Comparison of ENCODE assay signal across 11 cellular contexts in the genomic region with DNA sequence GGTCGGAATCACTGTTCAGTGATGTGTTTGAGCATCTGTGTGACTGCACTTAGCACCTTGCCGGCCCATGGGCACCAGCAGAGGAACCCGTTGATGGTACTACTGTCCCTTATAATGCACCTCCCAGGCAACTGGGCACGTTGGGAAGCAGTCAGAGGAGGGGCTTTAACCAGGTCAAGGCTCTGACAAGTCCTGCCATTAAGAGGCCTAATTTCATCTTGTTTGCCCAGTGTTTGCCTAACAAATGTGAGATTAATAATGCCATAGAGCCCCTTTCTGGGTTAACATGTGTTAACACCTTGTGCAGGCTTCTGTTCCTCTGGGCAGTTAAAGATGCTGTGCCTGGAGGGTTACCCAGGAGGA.
"Had no signal": no experiment of that assay in that cellular context is flagged by ENCODE, and none has a peak within 500 bp of the region (broad histone marks: within the 10 kb centered on the region; RNA-seq: fewer than 3 reads in every experiment).

No MANE protein-coding gene starts in this region.

- H3K9me3 ChIP-seq: heart right ventricle, tibial nerve had no signal

- H3K9me3 Mint-ChIP-seq: activated naive CD8-positive, alpha-beta T cell treated with anti-CD3 and anti-CD28 coated beads, Interleukin-2, amount 10 ng/mL, durations not matched to agents 7 days and 5 days; dendritic cell treated with granulocyte-macrophage colony-stimulating factor and Interleukin-4, amounts not matched to agents 40 ng/mL and 50 ng/mL, for 4 days; WTC11 had no signal

- H3K27ac ChIP-seq: heart right ventricle had no signal

- H3K27me3 ChIP-seq: heart right ventricle, tibial nerve had no signal

- DNase-seq: activated CD4-positive, alpha-beta T cell treated with anti-CD3 and anti-CD28 coated beads for 48 hours; activated gamma-delta T cell treated with Interleukin-2 at 50 U/mL for 16 hours; activated naive CD8-positive, alpha-beta T cell treated with anti-CD3 and anti-CD28 coated beads, Interleukin-2, amount 10 ng/mL, durations not matched to agents 7 days and 5 days; activated T-cell treated with anti-CD3 and anti-CD28 coated beads, Interleukin-2, amount 50 U/mL, for 48 hours; cerebellar nuclear complex; effector memory CD4-positive, alpha-beta T cell; heart right ventricle; stimulated activated CD4-positive, alpha-beta T cell treated with anti-CD3 and anti-CD28 coated beads, Interleukin-1b, Interleukin-23, amount 100 ng/mL, for 48 hours had no signal

- H3K4me3 Mint-ChIP-seq: activated naive CD8-positive, alpha-beta T cell treated with anti-CD3 and anti-CD28 coated beads, Interleukin-2, amount 10 ng/mL, durations not matched to agents 7 days and 5 days; dendritic cell treated with granulocyte-macrophage colony-stimulating factor and Interleukin-4, amounts not matched to agents 40 ng/mL and 50 ng/mL, for 4 days; WTC11 had no signal

- H3K4me3 ChIP-seq: heart right ventricle, tibial nerve had no signal

- H3K27ac Mint-ChIP-seq: activated naive CD8-positive, alpha-beta T cell treated with anti-CD3 and anti-CD28 coated beads, Interleukin-2, amount 10 ng/mL, durations not matched to agents 7 days and 5 days; dendritic cell treated with granulocyte-macrophage colony-stimulating factor and Interleukin-4, amounts not matched to agents 40 ng/mL and 50 ng/mL, for 4 days; WTC11 had no signal

- H3K27me3 Mint-ChIP-seq: activated naive CD8-positive, alpha-beta T cell treated with anti-CD3 and anti-CD28 coated beads, Interleukin-2, amount 10 ng/mL, durations not matched to agents 7 days and 5 days; dendritic cell treated with granulocyte-macrophage colony-stimulating factor and Interleukin-4, amounts not matched to agents 40 ng/mL and 50 ng/mL, for 4 days had no signal
